In genomic region chr14:27134200-27134599, GRCh38 we compare ENCODE assay signal across 5 cellular contexts.
"Had no signal": no experiment of that assay in that cellular context is flagged by ENCODE, and none has a peak within 500 bp of the region (broad histone marks: within the 10 kb centered on the region; RNA-seq: fewer than 3 reads in every experiment).

No MANE protein-coding gene starts in this region.

- H3K27ac ChIP-seq: HL-60, KMS-11 had no signal

- H3K9ac ChIP-seq: KMS-11 had no signal

- H3K4me2 ChIP-seq: KMS-11 had no signal

- DNase-seq: IMR-90, KBM-7, KG1 had no signal
